ENCODE assay signal across 10 cellular contexts in the genomic region with DNA sequence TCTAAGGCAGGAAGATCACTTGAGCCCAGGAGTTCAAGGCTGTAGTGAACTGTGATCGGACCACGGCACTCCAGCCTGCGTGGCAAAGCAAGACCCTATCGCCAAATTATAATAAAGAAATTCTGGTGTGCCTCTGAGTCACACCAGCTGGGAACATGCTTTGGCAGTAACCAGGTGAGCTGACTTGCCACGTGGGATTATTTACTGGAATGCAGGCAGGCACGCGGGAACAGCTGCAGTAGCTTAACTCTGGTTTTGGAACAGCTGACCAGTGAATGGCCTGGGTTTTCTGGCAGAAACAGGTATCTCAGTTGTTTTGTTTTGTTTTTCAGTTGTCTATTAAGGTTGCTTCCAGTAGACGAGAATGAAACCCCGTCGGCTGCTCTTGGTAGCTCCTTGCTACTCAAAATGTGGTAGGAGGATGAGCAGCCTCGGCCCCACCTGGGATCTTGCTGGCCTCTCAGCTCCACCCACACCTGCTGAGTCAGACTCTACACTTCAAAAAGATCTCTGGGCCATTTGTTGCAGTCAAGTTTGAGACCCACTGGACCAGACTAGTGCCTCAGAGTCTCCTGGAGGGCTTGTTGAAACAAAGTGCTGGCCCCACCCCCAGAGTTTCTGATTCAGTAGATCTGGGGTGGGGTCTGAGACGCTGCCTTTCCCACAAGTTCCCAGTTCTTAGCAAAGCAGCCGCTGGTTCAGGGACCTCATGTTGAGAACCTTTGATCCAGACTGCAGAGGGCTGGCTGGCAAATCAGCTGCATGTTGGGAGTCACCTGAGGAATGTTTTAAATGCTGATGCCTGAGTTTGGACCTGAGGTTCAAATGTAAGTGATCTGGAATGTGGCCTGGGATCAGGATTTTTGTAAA. TPM values are rescaled to one million over a fixed set of nuclear protein-coding genes. Genes with fewer than 3 reads are reported as not detected.
DNase-seq lines count a peak whose midpoint lies in the region; ATAC-seq and TF ChIP-seq lines count a peak whose summit lies in the region.
"Had no signal": no experiment of that assay in that cellular context is flagged by ENCODE, and none has a peak within 500 bp of the region (broad histone marks: within the 10 kb centered on the region; RNA-seq: fewer than 3 reads in every experiment).

No MANE protein-coding gene starts in this region.

- no peak overlapping the region for H3K4me3 Mint-ChIP-seq in stimulated activated naive CD8-positive, alpha-beta T cell treated with anti-CD3 and anti-CD28 coated beads, Interleukin-15, amount 100 ng/mL, for 72 hours

- H3K27me3 Mint-ChIP-seq in stimulated activated naive CD8-positive, alpha-beta T cell treated with anti-CD3 and anti-CD28 coated beads, Interleukin-15, amount 100 ng/mL, for 72 hours: no peaks in the 10 kb centered on the region

- no peak overlapping the region for H3K23ac ChIP-seq in mesendoderm (ENCODE audit: low read length)

- H3K36me3 ChIP-seq in breast epithelium (no peaks in the 10 kb centered on the region), mesendoderm (ENCODE audit: control insufficient read depth, insufficient read depth, low read length) (peaks cover 9% of the 10 kb centered on the region)

- no peaks in the 10 kb centered on the region for H3K27me3 ChIP-seq in breast epithelium
- no peaks in the 10 kb centered on the region for H3K27me3 ChIP-seq in mesendoderm (ENCODE audit: insufficient read depth, low read length, poor library complexity)

- no peaks in the 10 kb centered on the region for H3K9me3 Mint-ChIP-seq in stimulated activated naive CD8-positive, alpha-beta T cell treated with anti-CD3 and anti-CD28 coated beads, Interleukin-15, amount 100 ng/mL, for 72 hours

- no peak overlapping the region for H4K8ac ChIP-seq in mesendoderm (ENCODE audit: low read depth, low read length)

- no peaks in the 10 kb centered on the region for H3K79me2 ChIP-seq in mesendoderm (ENCODE audit: control insufficient read depth, insufficient read depth, low read length)

- H4K5ac ChIP-seq in mesendoderm (ENCODE audit: low read length): no peak overlapping the region

- TF ChIP-seq CTCF in breast epithelium (IDR thresholded peaks at IDR 0.05): no peak

- peaks cover 5% of the 10 kb centered on the region for H3K79me1 ChIP-seq in mesendoderm (ENCODE audit: low read length)

- peak overlapping the region; percentile 2 to 59 for H3K27ac Mint-ChIP-seq in stimulated activated naive CD8-positive, alpha-beta T cell treated with anti-CD3 and anti-CD28 coated beads, Interleukin-15, amount 100 ng/mL, for 72 hours

- H3K4me3 ChIP-seq in breast epithelium (no peak overlapping the region), mesendoderm (ENCODE audit: low read length) (no peak overlapping the region)

- H3K4me1 ChIP-seq in breast epithelium (peaks cover 0 to 5% of the 10 kb centered on the region in 2 donors), mesendoderm (ENCODE audit: control insufficient read depth, low read depth, low read length) (peaks cover 13% of the 10 kb centered on the region)

- peak overlapping the region; percentile 53 for H3K56ac ChIP-seq in mesendoderm (ENCODE audit: low read length)

- no peak overlapping the region for H3K4me2 ChIP-seq in mesendoderm (ENCODE audit: low read length)

- peaks cover 9% of the 10 kb centered on the region for H3K4me1 Mint-ChIP-seq in stimulated activated naive CD8-positive, alpha-beta T cell treated with anti-CD3 and anti-CD28 coated beads, Interleukin-15, amount 100 ng/mL, for 72 hours

- peak overlapping the region; percentile 77 for H2AK5ac ChIP-seq in mesendoderm (ENCODE audit: low read length)

- H2BK15ac ChIP-seq in mesendoderm (replicated peaks; ENCODE audit: low read depth): no peak overlapping the region

- intact Hi-C loops in breast epithelium (cut with DNase I; ENCODE audit: low total_unique reads): loop anchor here (10.0 kb wide), 1 partner anchor 181 kb away; the partner anchor contains the start of gene AP3S2

- H3K27ac ChIP-seq in breast epithelium (peak overlapping the region; percentile 56 to 79), mesendoderm (ENCODE audit: low read depth, low read length) (peak overlapping the region; percentile 86)
- H3K27ac ChIP-seq: C4-2B had no signal

- TF ChIP-seq POLR2A in breast epithelium (IDR thresholded peaks at IDR 0.05): no peak

- H2BK5ac ChIP-seq in mesendoderm (ENCODE audit: low read length): peak overlapping the region; percentile 83

- H3K9ac ChIP-seq in mesendoderm (ENCODE audit: low read length): peak overlapping the region; percentile 43

- no peak overlapping the region for H3K4ac ChIP-seq in mesendoderm (ENCODE audit: low read depth, low read length)

- no peaks in the 10 kb centered on the region for H3K9me3 ChIP-seq in breast epithelium

- no peak for ATAC-seq in stimulated activated naive CD8-positive, alpha-beta T cell treated with anti-CD3 and anti-CD28 coated beads, Interleukin-15, amount 100 ng/mL, for 72 hours
- no peak for ATAC-seq in stimulated activated naive CD8-positive, alpha-beta T cell treated with anti-CD3 and anti-CD28 coated beads, Interleukin-15, Interleukin-2, amounts not matched to agents 100 U/mL and 50 U/mL, for 24 hours
- no peak for ATAC-seq in HG02973 (IDR thresholded peaks at IDR 0.05; ENCODE audit: unreplicated experiment)
- ATAC-seq in GM18498 (IDR thresholded peaks at IDR 0.05; ENCODE audit: unreplicated experiment): no peak

- WGBS in mesendoderm (ENCODE audit: extremely low coverage, insufficient coverage, low lambda C conversion rate): no CpG with 5 or more reads among the region's 13 CpGs

- peak overlapping the region; percentile 16 for H2BK120ac ChIP-seq in mesendoderm (ENCODE audit: low read depth, low read length)

- no peak overlapping the region for H3K18ac ChIP-seq in mesendoderm (ENCODE audit: low read length)

- DNase-seq in stimulated activated naive CD8-positive, alpha-beta T cell treated with anti-CD3 and anti-CD28 coated beads, Interleukin-15, amount 100 ng/mL, for 72 hours: no peak
- DNase-seq in stimulated activated naive CD8-positive, alpha-beta T cell treated with anti-CD3 and anti-CD28 coated beads, Interleukin-15, Interleukin-2, amounts not matched to agents 100 U/mL and 50 U/mL, for 24 hours: no peak
- DNase-seq in breast epithelium (ENCODE audit: low spot score in 2 of 2): peak in 1 of 2 donors; percentile 65
- DNase-seq in mesendoderm: peak; percentile 95
- DNase-seq in SHP77 (lab: John Stamatoyannopoulos, UW): no peak
- no peak for DNase-seq in NCI-H1417 treated with DMSO at 0.1 percent for 48 hours (lab: John Stamatoyannopoulos, UW)
- DNase-seq: GOT3 had no signal

RNA-seq across cellular contexts. Expression of gene IDH2, which starts 26.6 kb away (rescaled TPM):
- total RNA-seq in breast epithelium: 10 to 100 TPM; 29.9 to 73.5 (median 58.7) TPM
- 18.1 TPM for polyA plus RNA-seq in mesendoderm (2013, experiment 1 of 2)
- 18.5 TPM for polyA plus RNA-seq in mesendoderm (2013, experiment 2 of 2)
